ENCODE assay signal across 13 cellular contexts in genomic region chr6:132490024-132490423, GRCh38. TPM values are rescaled to one million over a fixed set of nuclear protein-coding genes. Genes with fewer than 3 reads are reported as not detected.
A peak's percentile ranks its signal among the peaks of the same experiment; 100 is the strongest.
DNase-seq lines count a peak whose midpoint lies in the region; ATAC-seq and TF ChIP-seq lines count a peak whose summit lies in the region.
"Had no signal": no experiment of that assay in that cellular context is flagged by ENCODE, and none has a peak within 500 bp of the region (broad histone marks: within the 10 kb centered on the region; RNA-seq: fewer than 3 reads in every experiment).

No MANE protein-coding gene starts in this region.

- peaks cover 97% of the 10 kb centered on the region for H3K4me1 ChIP-seq in DOHH2 (ENCODE audit: control insufficient read depth, low read length)
- no peaks in the 10 kb centered on the region for H3K4me1 ChIP-seq in mucosa of descending colon (ENCODE audit: low read depth)

- peak overlapping the region in 1 of 3 donors; percentile 8 for H3K4me3 Mint-ChIP-seq in T-cell

- H3K27ac Mint-ChIP-seq in T-cell, result peak overlapping the region; percentile 18 to 36

- peak overlapping the region; percentile 94 for H3K4me2 ChIP-seq in DOHH2 (ENCODE audit: low read length)

- H3K27me3 ChIP-seq in DOHH2 (ENCODE audit: control insufficient read depth, low read length), result no peaks in the 10 kb centered on the region
- H3K27me3 ChIP-seq: Peyer's patch had no signal

- H3K79me2 ChIP-seq in DOHH2 (ENCODE audit: control insufficient read depth, low read length), result peaks cover 100% of the 10 kb centered on the region

- H3K36me3 Mint-ChIP-seq in T-cell, result peaks cover 28% of the 10 kb centered on the region

- CTCF ChIA-PET in T-cell (lab: Charles Lee), result interaction anchor here (1.0 to 1.3 kb wide), 2 partner anchors 210 kb away, joined by 4 to 6 read pairs; no protein-coding TSS in a partner anchor

- ATAC-seq in GM21717 (IDR thresholded peaks at IDR 0.05; ENCODE audit: unreplicated experiment) (peak; percentile 48), T-cell (replicated peaks in 1 of 4) (no peak), mucosa of descending colon (peak; percentile 46)

- peaks cover 0 to 13% (median 3%) of the 10 kb centered on the region in 3 donors for H3K9me3 Mint-ChIP-seq in T-cell

- H3K4me3 ChIP-seq in DOHH2 (ENCODE audit: low read length) (peak overlapping the region; percentile 73), mucosa of descending colon (no peak overlapping the region)

- in situ Hi-C loops in GM13977 (cut with MboI; ENCODE audit: low pct_unique_long_range_greater_than_20kb, low sequenced_read_pairs, unreplicated experiment), result no loop called here

- POLR2A ChIA-PET in T-cell (lab: Charles Lee), result interaction anchor here in 1 of 2 donors (0.6 kb wide), 1 partner anchor 16 kb away, joined by 8 read pairs; no protein-coding TSS in a partner anchor

- DNase-seq in T-cell (no peak), mucosa of descending colon (peak in 1 of 3 donors; percentile 18), GM13977 (ENCODE audit: low spot score) (no peak), DMS153 (lab: John Stamatoyannopoulos, UW) (no peak), NCI-H1092 (lab: John Stamatoyannopoulos, UW) (no peak)
- no peak for DNase-seq in activated CD4-positive, alpha-beta T cell treated with anti-CD3 and anti-CD28 coated beads for 48 hours
- DNase-seq: activated T-cell treated with anti-CD3 and anti-CD28 coated beads, Interleukin-2, amount 50 U/mL, for 48 hours; DND-41 had no signal

- H3K9me2 ChIP-seq in DOHH2 (replicated peaks; ENCODE audit: control insufficient read depth, low read length), result no peaks in the 10 kb centered on the region

- H3F3A ChIP-seq in DOHH2 (ENCODE audit: control insufficient read depth, insufficient read depth), result peaks cover 45% of the 10 kb centered on the region

- intact Hi-C loops in mucosa of descending colon (cut with DNase I, micrococcal nuclease), result no loop called here

- peaks cover 26 to 30% (median 26%) of the 10 kb centered on the region in 3 donors for H3K4me1 Mint-ChIP-seq in T-cell

- no peaks in the 10 kb centered on the region for H4K20me1 ChIP-seq in DOHH2 (ENCODE audit: control insufficient read depth, insufficient read depth, low read depth, low read length)

- peak overlapping the region; percentile 98 for H3K27ac ChIP-seq in DOHH2 (ENCODE audit: low read depth, low read length)
- H3K27ac ChIP-seq: HL-60 had no signal

- H3K36me3 ChIP-seq in DOHH2 (ENCODE audit: control insufficient read depth, low read length) (peaks cover 99% of the 10 kb centered on the region), mucosa of descending colon (ENCODE audit: low read depth) (no peaks in the 10 kb centered on the region)

- TF ChIP-seq CTCF in DOHH2 (IDR thresholded peaks at IDR 0.05; ENCODE audit: low read depth, low read length, poor library complexity, severe bottlenecking) (no peak), mucosa of descending colon (IDR thresholded peaks at IDR 0.05) (no peak), GM13977 (IDR thresholded peaks at IDR 0.05; ENCODE audit: extremely low read depth, insufficient read depth, missing control alignments) (no peak)

- H3K27me3 Mint-ChIP-seq in T-cell, result no peaks in the 10 kb centered on the region

- H3K9me3 ChIP-seq in DOHH2 (ENCODE audit: control insufficient read depth, insufficient read depth, low read length) (peaks cover 21% of the 10 kb centered on the region), mucosa of descending colon (no peaks in the 10 kb centered on the region)
- H3K9me3 ChIP-seq: Peyer's patch had no signal

RNA-seq across cellular contexts. Expression of gene STX7, which starts 22.9 kb away (rescaled TPM):
- total RNA-seq in T-cell, result 10 to 100 TPM; 13.3 to 27.4 (median 20.9) TPM
- 10 to 100 TPM; 51.9 to 66.9 (median 63.2) TPM for total RNA-seq in mucosa of descending colon

RNA-seq across cellular contexts. Expression of gene TAAR9, which starts 48.1 kb away (rescaled TPM):
- total RNA-seq in T-cell, result not detected
- total RNA-seq in mucosa of descending colon, result not detected
- total RNA-seq: fibroblast of lung, Peyer's patch had no signal

Comparison
In these comparisons a context has a peak if more than half of its experiments do, and no peak if none do; other contexts are left out.
1. ATAC-seq: peak in GM21717 (single experiment) and mucosa of descending colon (single experiment); none in T-cell (0 of 4).